In the genomic region with DNA sequence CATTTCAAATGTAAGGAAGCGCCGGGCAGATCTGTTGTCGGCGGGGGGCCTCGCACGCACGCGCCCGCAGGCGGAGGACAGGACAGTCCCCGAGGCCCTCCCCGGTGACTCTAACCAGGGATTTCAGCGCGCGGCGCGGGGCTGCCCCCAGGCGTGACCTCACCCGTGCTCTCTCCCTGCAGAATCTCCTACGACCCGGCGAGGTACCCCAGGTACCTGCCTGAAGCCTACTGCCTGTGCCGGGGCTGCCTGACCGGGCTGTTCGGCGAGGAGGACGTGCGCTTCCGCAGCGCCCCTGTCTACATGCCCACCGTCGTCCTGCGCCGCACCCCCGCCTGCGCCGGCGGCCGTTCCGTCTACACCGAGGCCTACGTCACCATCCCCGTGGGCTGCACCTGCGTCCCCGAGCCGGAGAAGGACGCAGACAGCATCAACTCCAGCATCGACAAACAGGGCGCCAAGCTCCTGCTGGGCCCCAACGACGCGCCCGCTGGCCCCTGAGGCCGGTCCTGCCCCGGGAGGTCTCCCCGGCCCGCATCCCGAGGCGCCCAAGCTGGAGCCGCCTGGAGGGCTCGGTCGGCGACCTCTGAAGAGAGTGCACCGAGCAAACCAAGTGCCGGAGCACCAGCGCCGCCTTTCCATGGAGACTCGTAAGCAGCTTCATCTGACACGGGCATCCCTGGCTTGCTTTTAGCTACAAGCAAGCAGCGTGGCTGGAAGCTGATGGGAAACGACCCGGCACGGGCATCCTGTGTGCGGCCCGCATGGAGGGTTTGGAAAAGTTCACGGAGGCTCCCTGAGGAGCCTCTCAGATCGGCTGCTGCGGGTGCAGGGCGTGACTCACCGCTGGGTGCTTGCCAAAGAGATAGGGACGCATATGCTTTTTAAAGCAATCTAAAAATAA, we compare ENCODE assay signal across 8 cellular contexts. TPM values are rescaled to one million over a fixed set of nuclear protein-coding genes. Genes with fewer than 3 reads are reported as not detected.
DNase-seq lines count a peak whose midpoint lies in the region; ATAC-seq and TF ChIP-seq lines count a peak whose summit lies in the region.

No MANE protein-coding gene starts in this region.

- TF ChIP-seq CTCF in MCF 10A (IDR thresholded peaks at IDR 0.05; ENCODE audit: unreplicated experiment) = no peak

- no peak overlapping the region for H3K27ac ChIP-seq in HUES64 (ENCODE audit: low read depth, low read length)

- intact Hi-C loops in MCF 10A (cut with micrococcal nuclease) = no loop called here

- WGBS in HUES64 = 3% methylated on average over 80 of the region's 81 CpGs

- DNase-seq in AG20443 (ENCODE audit: low spot score) = peak; percentile 61
- peak; percentile 45 for DNase-seq in MCF 10A (ENCODE audit: unreplicated experiment)
- peak; percentile 67 for DNase-seq in iPS-NIHi11 (ENCODE audit: low spot score)
- no peak for DNase-seq in stimulated activated naive B cell treated with anti-CD40 and anti-IgM and Interleukin-4, amounts not matched to agents 10 μg/mL and 1 μg/mL and 100 μg/mL, for 72 hours
- DNase-seq in mucosa of gallbladder (ENCODE audit: low spot score) = no peak
- DNase-seq in NK-92 (lab: John Stamatoyannopoulos, UW; ENCODE audit: unreplicated experiment) = no peak
- no peak for DNase-seq in pons (ENCODE audit: low spot score)

- H3K4me1 Mint-ChIP-seq in MCF 10A (ENCODE audit: insufficient read depth, unreplicated experiment) = no peaks in the 10 kb centered on the region
- H3K4me1 Mint-ChIP-seq in stimulated activated naive B cell treated with anti-CD40 and anti-IgM and Interleukin-4, amounts not matched to agents 10 μg/mL and 1 μg/mL and 100 μg/mL, for 72 hours = peaks cover 4 to 14% of the 10 kb centered on the region in 2 donors

- no peak overlapping the region for H3K27ac Mint-ChIP-seq in MCF 10A (ENCODE audit: low read depth, unreplicated experiment)
- H3K27ac Mint-ChIP-seq in stimulated activated naive B cell treated with anti-CD40 and anti-IgM and Interleukin-4, amounts not matched to agents 10 μg/mL and 1 μg/mL and 100 μg/mL, for 72 hours = no peak overlapping the region

- no peaks in the 10 kb centered on the region for H3K36me3 ChIP-seq in HUES64 (ENCODE audit: insufficient read depth, low read length)

- no peak overlapping the region for H3K4me3 Mint-ChIP-seq in MCF 10A (ENCODE audit: unreplicated experiment)
- H3K4me3 Mint-ChIP-seq in stimulated activated naive B cell treated with anti-CD40 and anti-IgM and Interleukin-4, amounts not matched to agents 10 μg/mL and 1 μg/mL and 100 μg/mL, for 72 hours = peak overlapping the region; percentile 72 to 78

- H3K4me3 ChIP-seq in HUES64 (ENCODE audit: low read length) = peak overlapping the region; percentile 56

- no peaks in the 10 kb centered on the region for H3K27me3 Mint-ChIP-seq in MCF 10A (ENCODE audit: insufficient read depth, unreplicated experiment)
- peaks cover 0 to 6% of the 10 kb centered on the region in 2 donors for H3K27me3 Mint-ChIP-seq in stimulated activated naive B cell treated with anti-CD40 and anti-IgM and Interleukin-4, amounts not matched to agents 10 μg/mL and 1 μg/mL and 100 μg/mL, for 72 hours

- no TSS peak for BruUV-seq in MCF 10A (replicated peaks; lab: Mats Ljungman, UMichigan)

- no peaks in the 10 kb centered on the region for H3K9me3 Mint-ChIP-seq in MCF 10A (ENCODE audit: unreplicated experiment)
- no peaks in the 10 kb centered on the region for H3K9me3 Mint-ChIP-seq in stimulated activated naive B cell treated with anti-CD40 and anti-IgM and Interleukin-4, amounts not matched to agents 10 μg/mL and 1 μg/mL and 100 μg/mL, for 72 hours

- H3K27me3 ChIP-seq in HUES64 (ENCODE audit: insufficient read depth, low read length) = peaks cover 47% of the 10 kb centered on the region

- no peaks in the 10 kb centered on the region for H3K36me3 Mint-ChIP-seq in MCF 10A (ENCODE audit: insufficient read depth, unreplicated experiment)
- no peaks in the 10 kb centered on the region for H3K36me3 Mint-ChIP-seq in stimulated activated naive B cell treated with anti-CD40 and anti-IgM and Interleukin-4, amounts not matched to agents 10 μg/mL and 1 μg/mL and 100 μg/mL, for 72 hours

- H3K4me1 ChIP-seq in HUES64 (ENCODE audit: insufficient read depth, low read length) = peaks cover 7% of the 10 kb centered on the region; the same call in 1 of the 2 replicates

- POLR2A ChIA-PET in MCF 10A (lab: Yijun Ruan, JAX) = interaction anchor here (0.6 to 1.2 kb wide), 4 partner anchors 9 to 412 kb away, joined by 3 to 6 read pairs (median 4); no protein-coding TSS in a partner anchor

- ATAC-seq in stimulated activated naive B cell treated with anti-CD40 and anti-IgM and Interleukin-4, amounts not matched to agents 10 μg/mL and 1 μg/mL and 100 μg/mL, for 72 hours (replicated peaks) = peak; percentile 52 to 65

- CTCF ChIA-PET in MCF 10A (lab: Yijun Ruan, JAX) = interaction anchor here (0.6 kb wide), 3 partner anchors 83 to 487 kb away, joined by 3 to 4 read pairs (median 3); no protein-coding TSS in a partner anchor

- no peaks in the 10 kb centered on the region for H3K9me3 ChIP-seq in HUES64 (ENCODE audit: insufficient read depth, low read depth, low read length)

- H3K9ac ChIP-seq in HUES64 (ENCODE audit: low read depth, low read length) = peak overlapping the region; percentile 13; the same call in 1 of the 2 replicates

RNA-seq across cellular contexts. Expression of gene IL17D, which starts 18.2 kb away (rescaled TPM):
- 0.50 TPM for polyA plus RNA-seq in HUES64 (2013, experiment 1 of 2)
- polyA plus RNA-seq in HUES64 (2013, experiment 2 of 2) = 1.0 TPM
- 0.44 and 0.54 TPM in 2 replicates for total RNA-seq in MCF 10A (2022)
- 7.1 TPM for total RNA-seq in mucosa of gallbladder

RNA-seq across cellular contexts. Expression of gene EEF1AKMT1, which starts 52.1 kb away (rescaled TPM):
- polyA plus RNA-seq in HUES64 (2013, experiment 1 of 2) = 6.6 TPM
- 9.3 TPM for polyA plus RNA-seq in HUES64 (2013, experiment 2 of 2)
- 11.3 and 16.5 TPM in 2 replicates for total RNA-seq in MCF 10A (2022)
- total RNA-seq in mucosa of gallbladder = 6.5 TPM

Comparison
In these comparisons a context has a peak if more than half of its experiments do, and no peak if none do; other contexts are left out.
1. DNase-seq: peak in AG20443 (single experiment), MCF 10A (single experiment) and iPS-NIHi11 (single experiment); none in stimulated activated naive B cell treated with anti-CD40 and anti-IgM and Interleukin-4, amounts not matched to agents 10 μg/mL and 1 μg/mL and 100 μg/mL, for 72 hours (single experiment), mucosa of gallbladder (single experiment), NK-92 (single experiment) and pons (single experiment).